ENCODE assay signal across 1 cellular context in the genomic region with DNA sequence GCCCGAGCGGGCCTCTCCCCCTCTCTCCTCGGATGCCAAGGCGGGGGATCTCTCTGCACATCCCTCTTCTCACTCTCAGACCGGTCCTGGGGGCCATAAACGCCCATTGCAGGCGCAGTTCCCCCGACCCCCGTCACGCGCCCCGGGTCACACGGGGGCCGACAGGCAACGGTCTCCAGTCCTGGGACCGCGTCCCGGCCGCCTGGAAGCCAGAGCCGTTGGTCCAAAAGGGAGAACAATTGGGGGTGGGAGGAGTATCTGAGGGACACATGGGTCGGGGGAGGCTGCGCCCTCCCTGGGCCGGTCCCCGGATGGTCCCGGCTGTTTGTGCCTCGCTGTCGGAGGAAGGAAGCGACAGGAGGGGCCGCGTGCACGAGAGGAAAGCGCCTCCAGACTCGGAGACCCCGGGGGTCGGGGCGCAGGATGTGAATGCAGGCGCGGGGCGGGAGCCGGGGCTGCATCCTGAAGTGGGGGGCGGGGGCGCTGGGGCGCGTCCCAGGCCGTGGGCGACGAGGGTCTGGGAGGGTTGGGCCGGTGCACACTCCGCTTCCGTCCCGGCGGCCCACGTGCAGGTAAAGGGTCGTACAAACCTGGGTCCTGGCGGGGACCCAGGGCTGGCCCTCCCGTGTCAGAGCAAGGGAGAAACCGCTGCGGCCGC.
TF ChIP-seq lines count a peak whose summit lies in the region.

No MANE protein-coding gene starts in this region.

TF ChIP-seq in HepG2, 621 proteins besides CTCF, POLR2A, EP300 and RAD21 (continued from another document and continues in another):
- TF ChIP-seq ZSCAN29 (CRISPR knock-in tag; conservative IDR thresholded peaks at IDR 0.05), result no peak
- TF ChIP-seq SPEN (CRISPR knock-in tag; IDR thresholded peaks at IDR 0.05; ENCODE audit: low read depth), result no peak
- no peak for TF ChIP-seq NCOR1 (IDR thresholded peaks at IDR 0.05; ENCODE audit: borderline replicate concordance, low read length)
- no peak for TF ChIP-seq MED13 (CRISPR knock-in tag; IDR thresholded peaks at IDR 0.05)
- TF ChIP-seq ZNF549 (CRISPR knock-in tag; IDR thresholded peaks at IDR 0.05), result no peak
- TF ChIP-seq, protein P1, sequence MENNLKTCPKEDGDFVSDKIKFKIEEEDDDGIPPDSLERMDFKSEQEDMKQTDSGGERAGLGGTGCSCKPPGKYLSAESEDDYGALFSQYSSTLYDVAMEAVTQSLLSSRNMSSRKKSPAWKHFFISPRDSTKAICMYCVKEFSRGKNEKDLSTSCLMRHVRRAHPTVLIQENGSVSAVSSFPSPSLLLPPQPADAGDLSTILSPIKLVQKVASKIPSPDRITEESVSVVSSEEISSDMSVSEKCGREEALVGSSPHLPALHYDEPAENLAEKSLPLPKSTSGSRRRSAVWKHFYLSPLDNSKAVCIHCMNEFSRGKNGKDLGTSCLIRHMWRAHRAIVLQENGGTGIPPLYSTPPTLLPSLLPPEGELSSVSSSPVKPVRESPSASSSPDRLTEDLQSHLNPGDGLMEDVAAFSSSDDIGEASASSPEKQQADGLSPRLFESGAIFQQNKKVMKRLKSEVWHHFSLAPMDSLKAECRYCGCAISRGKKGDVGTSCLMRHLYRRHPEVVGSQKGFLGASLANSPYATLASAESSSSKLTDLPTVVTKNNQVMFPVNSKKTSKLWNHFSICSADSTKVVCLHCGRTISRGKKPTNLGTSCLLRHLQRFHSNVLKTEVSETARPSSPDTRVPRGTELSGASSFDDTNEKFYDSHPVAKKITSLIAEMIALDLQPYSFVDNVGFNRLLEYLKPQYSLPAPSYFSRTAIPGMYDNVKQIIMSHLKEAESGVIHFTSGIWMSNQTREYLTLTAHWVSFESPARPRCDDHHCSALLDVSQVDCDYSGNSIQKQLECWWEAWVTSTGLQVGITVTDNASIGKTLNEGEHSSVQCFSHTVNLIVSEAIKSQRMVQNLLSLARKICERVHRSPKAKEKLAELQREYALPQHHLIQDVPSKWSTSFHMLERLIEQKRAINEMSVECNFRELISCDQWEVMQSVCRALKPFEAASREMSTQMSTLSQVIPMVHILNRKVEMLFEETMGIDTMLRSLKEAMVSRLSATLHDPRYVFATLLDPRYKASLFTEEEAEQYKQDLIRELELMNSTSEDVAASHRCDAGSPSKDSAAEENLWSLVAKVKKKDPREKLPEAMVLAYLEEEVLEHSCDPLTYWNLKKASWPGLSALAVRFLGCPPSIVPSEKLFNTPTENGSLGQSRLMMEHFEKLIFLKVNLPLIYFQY (CRISPR knock-in tag; IDR thresholded peaks at IDR 0.05; ENCODE audit: borderline replicate concordance), result no peak
- TF ChIP-seq, protein P2, sequence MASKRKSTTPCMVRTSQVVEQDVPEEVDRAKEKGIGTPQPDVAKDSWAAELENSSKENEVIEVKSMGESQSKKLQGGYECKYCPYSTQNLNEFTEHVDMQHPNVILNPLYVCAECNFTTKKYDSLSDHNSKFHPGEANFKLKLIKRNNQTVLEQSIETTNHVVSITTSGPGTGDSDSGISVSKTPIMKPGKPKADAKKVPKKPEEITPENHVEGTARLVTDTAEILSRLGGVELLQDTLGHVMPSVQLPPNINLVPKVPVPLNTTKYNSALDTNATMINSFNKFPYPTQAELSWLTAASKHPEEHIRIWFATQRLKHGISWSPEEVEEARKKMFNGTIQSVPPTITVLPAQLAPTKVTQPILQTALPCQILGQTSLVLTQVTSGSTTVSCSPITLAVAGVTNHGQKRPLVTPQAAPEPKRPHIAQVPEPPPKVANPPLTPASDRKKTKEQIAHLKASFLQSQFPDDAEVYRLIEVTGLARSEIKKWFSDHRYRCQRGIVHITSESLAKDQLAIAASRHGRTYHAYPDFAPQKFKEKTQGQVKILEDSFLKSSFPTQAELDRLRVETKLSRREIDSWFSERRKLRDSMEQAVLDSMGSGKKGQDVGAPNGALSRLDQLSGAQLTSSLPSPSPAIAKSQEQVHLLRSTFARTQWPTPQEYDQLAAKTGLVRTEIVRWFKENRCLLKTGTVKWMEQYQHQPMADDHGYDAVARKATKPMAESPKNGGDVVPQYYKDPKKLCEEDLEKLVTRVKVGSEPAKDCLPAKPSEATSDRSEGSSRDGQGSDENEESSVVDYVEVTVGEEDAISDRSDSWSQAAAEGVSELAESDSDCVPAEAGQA (IDR thresholded peaks at IDR 0.05; ENCODE audit: low read depth), result no peak
- TF ChIP-seq, protein P2 (CRISPR knock-in tag; IDR thresholded peaks at IDR 0.05; ENCODE audit: borderline replicate concordance), result no peak
- no peak for TF ChIP-seq HMG20A (CRISPR knock-in tag; IDR thresholded peaks at IDR 0.05; ENCODE audit: borderline replicate concordance)
- TF ChIP-seq HDAC1 (CRISPR knock-in tag; IDR thresholded peaks at IDR 0.05), result no peak
- no peak for TF ChIP-seq HMGA1 (CRISPR knock-in tag; conservative IDR thresholded peaks at IDR 0.05)
- TF ChIP-seq, protein P3, sequence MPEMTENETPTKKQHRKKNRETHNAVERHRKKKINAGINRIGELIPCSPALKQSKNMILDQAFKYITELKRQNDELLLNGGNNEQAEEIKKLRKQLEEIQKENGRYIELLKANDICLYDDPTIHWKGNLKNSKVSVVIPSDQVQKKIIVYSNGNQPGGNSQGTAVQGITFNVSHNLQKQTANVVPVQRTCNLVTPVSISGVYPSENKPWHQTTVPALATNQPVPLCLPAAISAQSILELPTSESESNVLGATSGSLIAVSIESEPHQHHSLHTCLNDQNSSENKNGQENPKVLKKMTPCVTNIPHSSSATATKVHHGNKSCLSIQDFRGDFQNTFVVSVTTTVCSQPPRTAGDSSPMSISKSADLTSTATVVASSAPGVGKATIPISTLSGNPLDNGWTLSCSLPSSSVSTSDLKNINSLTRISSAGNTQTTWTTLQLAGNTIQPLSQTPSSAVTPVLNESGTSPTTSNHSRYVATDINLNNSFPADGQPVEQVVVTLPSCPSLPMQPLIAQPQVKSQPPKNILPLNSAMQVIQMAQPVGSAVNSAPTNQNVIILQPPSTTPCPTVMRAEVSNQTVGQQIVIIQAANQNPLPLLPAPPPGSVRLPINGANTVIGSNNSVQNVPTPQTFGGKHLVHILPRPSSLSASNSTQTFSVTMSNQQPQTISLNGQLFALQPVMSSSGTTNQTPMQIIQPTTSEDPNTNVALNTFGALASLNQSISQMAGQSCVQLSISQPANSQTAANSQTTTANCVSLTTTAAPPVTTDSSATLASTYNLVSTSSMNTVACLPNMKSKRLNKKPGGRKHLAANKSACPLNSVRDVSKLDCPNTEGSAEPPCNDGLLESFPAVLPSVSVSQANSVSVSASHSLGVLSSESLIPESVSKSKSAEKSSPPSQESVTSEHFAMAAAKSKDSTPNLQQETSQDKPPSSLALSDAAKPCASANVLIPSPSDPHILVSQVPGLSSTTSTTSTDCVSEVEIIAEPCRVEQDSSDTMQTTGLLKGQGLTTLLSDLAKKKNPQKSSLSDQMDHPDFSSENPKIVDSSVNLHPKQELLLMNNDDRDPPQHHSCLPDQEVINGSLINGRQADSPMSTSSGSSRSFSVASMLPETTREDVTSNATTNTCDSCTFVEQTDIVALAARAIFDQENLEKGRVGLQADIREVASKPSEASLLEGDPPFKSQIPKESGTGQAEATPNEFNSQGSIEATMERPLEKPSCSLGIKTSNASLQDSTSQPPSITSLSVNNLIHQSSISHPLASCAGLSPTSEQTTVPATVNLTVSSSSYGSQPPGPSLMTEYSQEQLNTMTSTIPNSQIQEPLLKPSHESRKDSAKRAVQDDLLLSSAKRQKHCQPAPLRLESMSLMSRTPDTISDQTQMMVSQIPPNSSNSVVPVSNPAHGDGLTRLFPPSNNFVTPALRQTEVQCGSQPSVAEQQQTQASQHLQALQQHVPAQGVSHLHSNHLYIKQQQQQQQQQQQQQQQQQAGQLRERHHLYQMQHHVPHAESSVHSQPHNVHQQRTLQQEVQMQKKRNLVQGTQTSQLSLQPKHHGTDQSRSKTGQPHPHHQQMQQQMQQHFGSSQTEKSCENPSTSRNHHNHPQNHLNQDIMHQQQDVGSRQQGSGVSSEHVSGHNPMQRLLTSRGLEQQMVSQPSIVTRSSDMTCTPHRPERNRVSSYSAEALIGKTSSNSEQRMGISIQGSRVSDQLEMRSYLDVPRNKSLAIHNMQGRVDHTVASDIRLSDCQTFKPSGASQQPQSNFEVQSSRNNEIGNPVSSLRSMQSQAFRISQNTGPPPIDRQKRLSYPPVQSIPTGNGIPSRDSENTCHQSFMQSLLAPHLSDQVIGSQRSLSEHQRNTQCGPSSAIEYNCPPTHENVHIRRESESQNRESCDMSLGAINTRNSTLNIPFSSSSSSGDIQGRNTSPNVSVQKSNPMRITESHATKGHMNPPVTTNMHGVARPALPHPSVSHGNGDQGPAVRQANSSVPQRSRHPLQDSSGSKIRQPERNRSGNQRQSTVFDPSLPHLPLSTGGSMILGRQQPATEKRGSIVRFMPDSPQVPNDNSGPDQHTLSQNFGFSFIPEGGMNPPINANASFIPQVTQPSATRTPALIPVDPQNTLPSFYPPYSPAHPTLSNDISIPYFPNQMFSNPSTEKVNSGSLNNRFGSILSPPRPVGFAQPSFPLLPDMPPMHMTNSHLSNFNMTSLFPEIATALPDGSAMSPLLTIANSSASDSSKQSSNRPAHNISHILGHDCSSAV (CRISPR knock-in tag; IDR thresholded peaks at IDR 0.05; ENCODE audit: borderline replicate concordance), result no peak
- no peak for TF ChIP-seq CBFB (CRISPR knock-in tag; IDR thresholded peaks at IDR 0.05)
- TF ChIP-seq IRF2 (CRISPR knock-in tag; IDR thresholded peaks at IDR 0.05), result no peak
- TF ChIP-seq ZNF672 (CRISPR knock-in tag; IDR thresholded peaks at IDR 0.05), result no peak
- 0 out of 2 replicates have a peak, but pooled peaks have one; percentile 12 for TF ChIP-seq ZNF83 (CRISPR knock-in tag; IDR thresholded peaks at IDR 0.05; ENCODE audit: borderline replicate concordance)
- TF ChIP-seq, protein P4, sequence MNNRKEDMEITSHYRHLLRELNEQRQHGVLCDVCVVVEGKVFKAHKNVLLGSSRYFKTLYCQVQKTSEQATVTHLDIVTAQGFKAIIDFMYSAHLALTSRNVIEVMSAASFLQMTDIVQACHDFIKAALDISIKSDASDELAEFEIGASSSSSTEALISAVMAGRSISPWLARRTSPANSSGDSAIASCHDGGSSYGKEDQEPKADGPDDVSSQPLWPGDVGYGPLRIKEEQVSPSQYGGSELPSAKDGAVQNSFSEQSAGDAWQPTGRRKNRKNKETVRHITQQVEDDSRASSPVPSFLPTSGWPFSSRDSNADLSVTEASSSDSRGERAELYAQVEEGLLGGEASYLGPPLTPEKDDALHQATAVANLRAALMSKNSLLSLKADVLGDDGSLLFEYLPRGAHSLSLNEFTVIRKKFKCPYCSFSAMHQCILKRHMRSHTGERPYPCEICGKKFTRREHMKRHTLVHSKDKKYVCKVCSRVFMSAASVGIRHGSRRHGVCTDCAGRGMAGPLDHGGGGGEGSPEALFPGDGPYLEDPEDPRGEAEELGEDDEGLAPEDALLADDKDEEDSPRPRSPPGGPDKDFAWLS (CRISPR knock-in tag; IDR thresholded peaks at IDR 0.05; ENCODE audit: borderline replicate concordance), result 0 out of 2 replicates have a peak, but pooled peaks have one; percentile 79
- no peak for TF ChIP-seq ZNF615 (CRISPR knock-in tag; IDR thresholded peaks at IDR 0.05; ENCODE audit: borderline replicate concordance)
- TF ChIP-seq, protein P5, sequence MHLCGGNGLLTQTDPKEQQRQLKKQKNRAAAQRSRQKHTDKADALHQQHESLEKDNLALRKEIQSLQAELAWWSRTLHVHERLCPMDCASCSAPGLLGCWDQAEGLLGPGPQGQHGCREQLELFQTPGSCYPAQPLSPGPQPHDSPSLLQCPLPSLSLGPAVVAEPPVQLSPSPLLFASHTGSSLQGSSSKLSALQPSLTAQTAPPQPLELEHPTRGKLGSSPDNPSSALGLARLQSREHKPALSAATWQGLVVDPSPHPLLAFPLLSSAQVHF (CRISPR knock-in tag; IDR thresholded peaks at IDR 0.05), result peak; percentile 43; the same call in 1 of the 2 replicates
- TF ChIP-seq HES4 (CRISPR knock-in tag; IDR thresholded peaks at IDR 0.05; ENCODE audit: borderline replicate concordance), result peak; percentile 67; the same call in 1 of the 2 replicates
- no peak for TF ChIP-seq MIER3 (CRISPR knock-in tag; IDR thresholded peaks at IDR 0.05; ENCODE audit: borderline replicate concordance)
- TF ChIP-seq KAT7 (CRISPR knock-in tag; IDR thresholded peaks at IDR 0.05; ENCODE audit: borderline replicate concordance), result no peak
- TF ChIP-seq, protein P6, sequence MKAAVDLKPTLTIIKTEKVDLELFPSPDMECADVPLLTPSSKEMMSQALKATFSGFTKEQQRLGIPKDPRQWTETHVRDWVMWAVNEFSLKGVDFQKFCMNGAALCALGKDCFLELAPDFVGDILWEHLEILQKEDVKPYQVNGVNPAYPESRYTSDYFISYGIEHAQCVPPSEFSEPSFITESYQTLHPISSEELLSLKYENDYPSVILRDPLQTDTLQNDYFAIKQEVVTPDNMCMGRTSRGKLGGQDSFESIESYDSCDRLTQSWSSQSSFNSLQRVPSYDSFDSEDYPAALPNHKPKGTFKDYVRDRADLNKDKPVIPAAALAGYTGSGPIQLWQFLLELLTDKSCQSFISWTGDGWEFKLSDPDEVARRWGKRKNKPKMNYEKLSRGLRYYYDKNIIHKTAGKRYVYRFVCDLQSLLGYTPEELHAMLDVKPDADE (CRISPR knock-in tag; IDR thresholded peaks at IDR 0.05), result no peak
- peak; percentile 22; the same call in 1 of the 2 replicates for TF ChIP-seq NCOA1 (CRISPR knock-in tag; IDR thresholded peaks at IDR 0.05)
- TF ChIP-seq ZNF556 (CRISPR knock-in tag; IDR thresholded peaks at IDR 0.05; ENCODE audit: borderline replicate concordance), result no peak
- TF ChIP-seq, protein P7, sequence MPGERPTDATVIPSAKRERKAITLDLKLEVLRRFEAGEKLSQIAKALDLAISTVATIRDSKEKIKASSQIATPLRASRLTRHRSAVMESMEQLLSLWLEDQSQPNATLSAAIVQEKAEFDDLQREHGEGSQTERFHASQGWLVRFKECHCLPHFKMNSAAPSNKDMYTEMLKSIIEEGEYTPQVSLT (CRISPR knock-in tag; IDR thresholded peaks at IDR 0.05; ENCODE audit: borderline replicate concordance, low read depth), result no peak
- no peak for TF ChIP-seq RBAK (CRISPR knock-in tag; IDR thresholded peaks at IDR 0.05)
- TF ChIP-seq ZNF180 (CRISPR knock-in tag; IDR thresholded peaks at IDR 0.05; ENCODE audit: borderline replicate concordance, low read depth), result no peak
- TF ChIP-seq ZMYM4 (CRISPR knock-in tag; IDR thresholded peaks at IDR 0.05), result no peak
- no peak for TF ChIP-seq KAT2B (IDR thresholded peaks at IDR 0.05; ENCODE audit: borderline replicate concordance, low read depth, low read length)
- no peak for TF ChIP-seq ZIK1 (CRISPR knock-in tag; IDR thresholded peaks at IDR 0.05; ENCODE audit: borderline replicate concordance, low read depth)
